In genomic region chr1:43632135-43632670, GRCh38 we compare ENCODE assay signal across 25 cellular contexts. TPM values are rescaled to one million over a fixed set of nuclear protein-coding genes. Genes with fewer than 3 reads are reported as not detected.
A peak's percentile ranks its signal among the peaks of the same experiment; 100 is the strongest.
DNase-seq lines count a peak whose midpoint lies in the region; ATAC-seq, FAIRE-seq and TF ChIP-seq lines count a peak whose summit lies in the region.
"Had no signal": no experiment of that assay in that cellular context is flagged by ENCODE, and none has a peak within 500 bp of the region (broad histone marks: within the 10 kb centered on the region; RNA-seq: fewer than 3 reads in every experiment).

No MANE protein-coding gene starts in this region.

- TF ChIP-seq CTCF in SK-N-SH (IDR thresholded peaks at IDR 0.05) (no peak), K562 (IDR thresholded peaks at IDR 0.05 in 2 of 3, conservative IDR thresholded peaks at IDR 0.05 in 1 of 3; ENCODE audit: insufficient read depth in 2 of 3, low read depth in 1 of 3, low read length in 3 of 3) (no peak), upper lobe of right lung (IDR thresholded peaks at IDR 0.05) (no peak), OCI-LY7 (conservative IDR thresholded peaks at IDR 0.05; ENCODE audit: low read length) (no peak)

- H4K20me1 ChIP-seq in SK-N-SH (ENCODE audit: insufficient read depth) (no peaks in the 10 kb centered on the region), K562 (replicated peaks; ENCODE audit: control insufficient read depth, insufficient read depth, low read length) (no peaks in the 10 kb centered on the region), OCI-LY7 (ENCODE audit: insufficient read depth, low read length) (no peaks in the 10 kb centered on the region)

- no peaks in the 10 kb centered on the region for H3K9me2 ChIP-seq in SK-N-SH
- H3K9me2 ChIP-seq in OCI-LY7 (ENCODE audit: insufficient read depth, low read length): no peaks in the 10 kb centered on the region

- intact Hi-C loops in K562 (cut with micrococcal nuclease) (no loop called here), upper lobe of right lung (cut with DNase I) (no loop called here), OCI-LY7 (cut with micrococcal nuclease; ENCODE audit: unreplicated experiment) (no loop called here)

- 62% methylated on average over 4 of the region's 4 CpGs for WGBS in SK-N-SH (ENCODE audit: low lambda C conversion rate)
- 7% methylated on average over 4 of the region's 4 CpGs for whole genome bisulfite sequencing in K562 (ENCODE audit: insufficient coverage, low coverage, missing lambda C conversion rate)

- H3F3A ChIP-seq in SK-N-SH (replicated peaks; ENCODE audit: insufficient read depth): peaks cover 4% of the 10 kb centered on the region

- H3K9ac ChIP-seq in SK-N-SH (no peak overlapping the region), K562 (ENCODE audit: insufficient read depth in 1 of 2, low read depth in 2 of 2, low read length in 2 of 2) (no peak overlapping the region)

- H3K4me3 ChIP-seq in SK-N-SH (ENCODE audit: low read depth in 2 of 2, low read length in 1 of 2): no peak overlapping the region
- no peak overlapping the region for H3K4me3 ChIP-seq in K562
- H3K4me3 ChIP-seq in upper lobe of right lung: no peak overlapping the region
- H3K4me3 ChIP-seq in OCI-LY7 (ENCODE audit: low read depth, low read length, poor library complexity, severe bottlenecking): no peak overlapping the region
- H3K4me3 ChIP-seq: ascending aorta, hepatocyte, SK-N-MC had no signal

- H3K27me3 ChIP-seq in SK-N-SH (ENCODE audit: insufficient read depth): no peaks in the 10 kb centered on the region
- H3K27me3 ChIP-seq in K562 (ENCODE audit: control insufficient read depth in 2 of 2, insufficient read depth in 2 of 2, low read length in 2 of 2): peaks cover 26 to 40% of the 10 kb centered on the region in 2 experiments
- no peaks in the 10 kb centered on the region for H3K27me3 ChIP-seq in upper lobe of right lung
- H3K27me3 ChIP-seq: ascending aorta, foreskin keratinocyte, hepatocyte had no signal

- in situ Hi-C loops in K562 (cut with MboI): no loop called here

- DNase-seq in SK-N-SH (no peak), NCI-H510A (lab: John Stamatoyannopoulos, UW) (peak; percentile 92), K562 (ENCODE audit: extremely low read depth in 1 of 4, low spot score in 3 of 4) (peak in 2 of 4 experiments; percentile 14 to 20), upper lobe of right lung (peak; percentile 39), mucosa of gallbladder (ENCODE audit: low spot score) (no peak), OCI-LY7 (ENCODE audit: low spot score) (no peak)
- DNase-seq in effector CD4-positive, alpha-beta T cell: no peak
- DNase-seq: 8988T; activated CD4-positive, alpha-beta T cell treated with anti-CD3 and anti-CD28 coated beads for 1 hour; activated T-cell treated with anti-CD3 and anti-CD28 coated beads, Interleukin-2, amount 50 U/mL, for 48 hours; Calu3; erythroblast; foreskin keratinocyte; KG1; NCI-H2171 treated with DMSO at 0.1 percent for 48 hours; NK-92 treated with Interleukin-12 subunit alpha and Interleukin-12 subunit beta, amount 100 ng/mL, for 24 hours; nucleus accumbens; T1000 had no signal

- no peak for TF ChIP-seq POLR2A in K562 (conservative IDR thresholded peaks at IDR 0.05)

- no peaks in the 10 kb centered on the region for H3K9me1 ChIP-seq in K562 (ENCODE audit: control insufficient read depth, insufficient read depth, low read length)

- H3K79me2 ChIP-seq in SK-N-SH (ENCODE audit: insufficient read depth) (no peaks in the 10 kb centered on the region), K562 (ENCODE audit: control insufficient read depth, insufficient read depth, low read length) (no peaks in the 10 kb centered on the region), OCI-LY7 (ENCODE audit: insufficient read depth, low read depth, low read length) (no peaks in the 10 kb centered on the region)
- H3K79me2 ChIP-seq: hepatocyte had no signal

- H2AFZ ChIP-seq in SK-N-SH (ENCODE audit: low read depth): no peak overlapping the region
- no peak overlapping the region for H2AFZ ChIP-seq in K562 (ENCODE audit: low read depth, low read length)
- no peak overlapping the region for H2AFZ ChIP-seq in OCI-LY7 (ENCODE audit: low read length)
- H2AFZ ChIP-seq: hepatocyte had no signal

- FAIRE-seq in K562 (lab: Jason Lieb, UNC): no peak
- FAIRE-seq: G401.6, islet of Langerhans, urothelium cell line had no signal

- CTCF ChIA-PET in SK-N-SH (lab: Yijun Ruan, JAX): interaction anchor here (1.2 kb wide), 1 partner anchor 21 kb away, joined by 4 read pairs; no protein-coding TSS in a partner anchor
- CTCF ChIA-PET in K562 (lab: Yijun Ruan, JAX; ENCODE audit: low intra/inter-chr PET ratio): no interaction called here
- CTCF ChIA-PET in OCI-LY7 (lab: Charles Lee; ENCODE audit: unreplicated experiment): no interaction called here

- H3K27ac ChIP-seq in SK-N-SH (ENCODE audit: low read depth in 2 of 2, low read length in 1 of 2) (no peak overlapping the region), K562 (ENCODE audit: extremely low read depth, low read depth, low read length) (no peak overlapping the region), upper lobe of right lung (no peak overlapping the region), OCI-LY7 (ENCODE audit: low read depth, low read length, poor library complexity, severe bottlenecking) (no peak overlapping the region)
- H3K27ac ChIP-seq: ascending aorta, foreskin keratinocyte, hepatocyte, SK-N-MC had no signal

- POLR2A ChIA-PET in SK-N-SH (lab: Yijun Ruan, JAX) (interaction anchor here (1.7 kb wide), 1 partner anchor 18 kb away, joined by 4 read pairs; the partner anchor contains the start of gene KDM4A), K562 (lab: Yijun Ruan, JAX) (no interaction called here), OCI-LY7 (lab: Charles Lee) (no interaction called here)

- no peak for TF ChIP-seq RAD21 in SK-N-SH (IDR thresholded peaks at IDR 0.05; ENCODE audit: low read length)
- TF ChIP-seq RAD21 in K562 (CRISPR knock-in tag; conservative IDR thresholded peaks at IDR 0.05 in 1 of 2, IDR thresholded peaks at IDR 0.05 in 1 of 2): no peak

- H3K4me1 ChIP-seq in SK-N-SH (ENCODE audit: control insufficient read depth in 1 of 2, insufficient read depth in 2 of 2, low read depth in 1 of 2, low read length in 1 of 2): no peaks in the 10 kb centered on the region
- no peaks in the 10 kb centered on the region for H3K4me1 ChIP-seq in K562 (replicated peaks in 1 of 2; ENCODE audit: control insufficient read depth in 2 of 2, insufficient read depth in 2 of 2, low read length in 2 of 2)
- no peaks in the 10 kb centered on the region for H3K4me1 ChIP-seq in upper lobe of right lung
- H3K4me1 ChIP-seq in OCI-LY7 (ENCODE audit: insufficient read depth, low read length, poor library complexity, severe bottlenecking): no peaks in the 10 kb centered on the region
- H3K4me1 ChIP-seq: ascending aorta had no signal

- no peak for ATAC-seq in SK-N-SH treated with all-trans-retinoic acid at 6 μM for 48 hours
- ATAC-seq in K562: no peak; the same call in 2 of the 3 replicates
- ATAC-seq in upper lobe of right lung: peak; percentile 62
- ATAC-seq: foreskin keratinocyte had no signal

- H3K36me3 ChIP-seq in SK-N-SH (replicated peaks in 1 of 2; ENCODE audit: control insufficient read depth in 1 of 2, insufficient read depth in 2 of 2, low read length in 1 of 2) (no peaks in the 10 kb centered on the region), K562 (ENCODE audit: control insufficient read depth, insufficient read depth, low read length) (no peaks in the 10 kb centered on the region), upper lobe of right lung (no peaks in the 10 kb centered on the region), OCI-LY7 (ENCODE audit: insufficient read depth, low read length) (no peaks in the 10 kb centered on the region)
- H3K36me3 ChIP-seq: ascending aorta had no signal

- BruUV-seq in K562 (replicated peaks; lab: Mats Ljungman, UMichigan): no TSS peak
- BruUV-seq in OCI-LY7 (replicated peaks; lab: Mats Ljungman, UMichigan): no TSS peak

- no peaks in the 10 kb centered on the region for H3K9me3 ChIP-seq in SK-N-SH
- no peaks in the 10 kb centered on the region for H3K9me3 ChIP-seq in K562 (replicated peaks; ENCODE audit: control insufficient read depth, insufficient read depth, low read depth, low read length)
- H3K9me3 ChIP-seq in upper lobe of right lung: no peaks in the 10 kb centered on the region
- no peaks in the 10 kb centered on the region for H3K9me3 ChIP-seq in OCI-LY7 (ENCODE audit: low read length)
- H3K9me3 ChIP-seq: ascending aorta had no signal

- no peak overlapping the region for H3K4me2 ChIP-seq in SK-N-SH
- H3K4me2 ChIP-seq in K562 (ENCODE audit: insufficient read depth, low read length): no peak overlapping the region
- H3K4me2 ChIP-seq in OCI-LY7 (ENCODE audit: low read length): no peak overlapping the region
- H3K4me2 ChIP-seq: hepatocyte had no signal

- TF ChIP-seq EP300 in SK-N-SH (IDR thresholded peaks at IDR 0.05; ENCODE audit: borderline replicate concordance in 1 of 2, low read depth in 1 of 2, low read length in 1 of 2) (no peak), K562 (IDR thresholded peaks at IDR 0.05; ENCODE audit: low read length) (no peak)

TF ChIP-seq in SK-N-SH treated with all-trans-retinoic acid at 6 μM for 48 hours, 23 proteins besides CTCF, POLR2A, EP300 and RAD21 (continues in another document):
- no peak for TF ChIP-seq ZNF8 (CRISPR knock-in tag; IDR thresholded peaks at IDR 0.05)

RNA-seq across cellular contexts. Expression of gene KDM4A, which starts 17.7 kb away (rescaled TPM):
- polyA plus RNA-seq in SK-N-SH (2012; rRNA removed) (21.4 and 27.7 TPM in 2 replicates), K562 (2011; rRNA removed) (12.5 and 20.8 TPM in 2 replicates), K562 (2014; fragmentation: Illumina TruSeq; extraction: Trizol) (24.9 and 26.4 TPM in 2 replicates), K562 (2014; fragmentation: Nextera tagmentation; extraction: Ambion mirVana) (10 to 100 TPM in 1 of 2 experiments, 1 to 10 TPM in 1; 3.6 to 12.1 TPM), K562 (2014; rRNA removed) (13.5 and 14.2 TPM in 2 replicates)
- 22.2 and 23.4 TPM in 2 replicates for polyA plus RNA-seq in SK-N-SH (2012; cell fraction: cytosol; rRNA removed)
- polyA plus RNA-seq in SK-N-SH (2012; cell fraction: nucleus; rRNA removed): 23.2 and 33.8 TPM in 2 replicates
- total RNA-seq in K562 (2011; cell fraction: chromatin; rRNA removed; ENCODE audit: low replicate concordance): 118 and 126 TPM in 2 replicates
- total RNA-seq in K562 (2011; cell fraction: nucleolus; rRNA removed): 43.2 and 43.6 TPM in 2 replicates
- total RNA-seq in K562 (2011; cell fraction: nucleoplasm; rRNA removed): 47.6 and 48.7 TPM in 2 replicates
- total RNA-seq in K562 (2014; rRNA removed) (15.6 and 16.0 TPM in 2 replicates), K562 (2014; rRNA removed; fragmentation: Illumina TruSeq; extraction: Trizol) (17.6 and 21.2 TPM in 2 replicates), K562 (2015; rRNA removed; fragmentation: Illumina TruSeq; extraction: Trizol) (13.1 and 14.3 TPM in 2 replicates), K562 (2021) (27.3 and 33.6 TPM in 2 replicates), upper lobe of right lung (40.4 TPM), mucosa of gallbladder (47.6 TPM), OCI-LY7 (2022) (48.9 and 50.2 TPM in 2 replicates)
- 5.4 and 12.3 TPM in 2 replicates for polyA plus RNA-seq in K562 (2011; cell fraction: cytosol; rRNA removed)
- polyA plus RNA-seq in K562 (2011; cell fraction: nucleus; rRNA removed): 18.6 and 24.1 TPM in 2 replicates
- polyA plus RNA-seq in K562 (2012): 17.2 and 34.3 TPM in 2 replicates
- polyA minus RNA-seq in K562 (2011; rRNA and poly(A)+ RNA removed): 26.9 and 40.0 TPM in 2 replicates
- polyA minus RNA-seq in K562 (2011; cell fraction: cytosol; rRNA and poly(A)+ RNA removed): 11.4 and 12.3 TPM in 2 replicates
- 8.6 and 19.7 TPM in 2 replicates for polyA minus RNA-seq in K562 (2011; cell fraction: nucleus; rRNA and poly(A)+ RNA removed)
- total RNA-seq in OCI-LY7 (2014; rRNA removed; shearing (Covaris generic)): 20.2 and 20.5 TPM in 2 replicates

Comparison
In these comparisons a context has a peak if more than half of its experiments do, and no peak if none do; other contexts are left out.
1. DNase-seq: peak in NCI-H510A (single experiment) and upper lobe of right lung (single experiment); none in SK-N-SH (single experiment), mucosa of gallbladder (single experiment), effector CD4-positive, alpha-beta T cell (single experiment) and OCI-LY7 (single experiment).
2. Of the 27 proteins assayed by ChIP-seq in both K562 and SK-N-SH: peak only in K562: none; only in SK-N-SH: REST; in both: none; in neither: 26.